ENCODE assay signal across 27 cellular contexts in the genomic region with DNA sequence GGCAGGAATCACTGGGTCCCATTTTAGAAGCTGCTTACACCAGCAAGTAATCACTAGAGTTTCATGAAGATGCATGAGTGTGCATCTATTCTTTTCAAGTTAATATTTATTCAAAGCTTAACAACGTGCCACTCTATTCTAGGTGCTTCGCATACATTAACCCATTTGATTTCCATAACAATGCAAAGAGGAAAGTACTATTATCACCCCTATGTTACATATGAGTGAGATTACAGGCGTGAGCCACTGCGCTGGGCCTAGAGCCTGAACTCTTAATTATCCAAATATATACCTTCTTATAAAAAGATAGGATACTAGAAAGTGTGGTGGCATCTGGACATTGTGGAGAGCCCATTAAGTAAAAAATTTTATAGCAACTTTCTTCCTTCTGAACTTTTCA.
"Had no signal": no experiment of that assay in that cellular context is flagged by ENCODE, and none has a peak within 500 bp of the region (broad histone marks: within the 10 kb centered on the region; RNA-seq: fewer than 3 reads in every experiment).

No MANE protein-coding gene starts in this region.

- H3K27me3 Mint-ChIP-seq: dendritic cell treated with granulocyte-macrophage colony-stimulating factor and Interleukin-4, amounts not matched to agents 40 ng/mL and 50 ng/mL, for 4 days; progenitor cell of endocrine pancreas; stimulated activated naive CD8-positive, alpha-beta T cell treated with anti-CD3 and anti-CD28 coated beads, Interleukin-15, amount 100 ng/mL, for 72 hours had no signal

- DNase-seq: colonic mucosa; effector CD8-positive, alpha-beta T cell; foreskin keratinocyte; heart left ventricle; left cardiac atrium; left lung; mesendoderm; midbrain; naive thymus-derived CD4-positive, alpha-beta T cell; right lobe of liver; small intestine; stimulated activated CD4-positive, alpha-beta T cell treated with anti-CD3 and anti-CD28 coated beads, Interleukin-15, amount 100 ng/mL, for 24 hours; stimulated activated CD4-positive, alpha-beta T cell treated with anti-CD3 and anti-CD28 coated beads, Interleukin-4, amount 100 ng/mL, for 1 hour; stimulated activated CD8-positive, alpha-beta memory T cell treated with anti-CD3 and anti-CD28 coated beads, Interleukin-4, amount 100 ng/mL, for 48 hours; stimulated activated naive CD4-positive, alpha-beta T cell; stimulated activated naive CD8-positive, alpha-beta T cell treated with anti-CD3 and anti-CD28 coated beads, Interleukin-15, amount 100 ng/mL, for 72 hours; transverse colon; upper lobe of right lung; uterus had no signal

- H3K4me3 Mint-ChIP-seq: dendritic cell treated with granulocyte-macrophage colony-stimulating factor and Interleukin-4, amounts not matched to agents 40 ng/mL and 50 ng/mL, for 4 days; naive thymus-derived CD4-positive, alpha-beta T cell; nephron; stimulated activated naive CD8-positive, alpha-beta T cell treated with anti-CD3 and anti-CD28 coated beads, Interleukin-15, amount 100 ng/mL, for 72 hours had no signal

- H3K4me1 ChIP-seq: colonic mucosa, gastroesophageal sphincter, heart left ventricle, left lung, parathyroid adenoma, right lobe of liver, suprapubic skin, upper lobe of right lung, uterus had no signal

- ATAC-seq: foreskin keratinocyte; gastroesophageal sphincter; heart left ventricle; left cardiac atrium; left lung; naive thymus-derived CD4-positive, alpha-beta T cell; right lobe of liver; stimulated activated naive CD8-positive, alpha-beta T cell treated with anti-CD3 and anti-CD28 coated beads, Interleukin-15, amount 100 ng/mL, for 72 hours; upper lobe of right lung had no signal

- H3K9me3 ChIP-seq: colonic mucosa, esophagus muscularis mucosa, gastroesophageal sphincter, heart left ventricle, left lung, right lobe of liver, suprapubic skin, transverse colon, upper lobe of right lung, uterus had no signal

- H3K4me2 ChIP-seq: hepatocyte had no signal

- H3K9ac ChIP-seq: parathyroid adenoma had no signal

- H3K27me3 ChIP-seq: colonic mucosa, esophagus muscularis mucosa, foreskin keratinocyte, gastroesophageal sphincter, heart left ventricle, hepatocyte, left lung, right lobe of liver, suprapubic skin, transverse colon, upper lobe of right lung, uterus had no signal

- H3K27ac ChIP-seq: colonic mucosa, esophagus muscularis mucosa, gastroesophageal sphincter, heart left ventricle, hepatocyte, left lung, parathyroid adenoma, right lobe of liver, suprapubic skin, transverse colon, upper lobe of right lung, uterus had no signal

- H3K9me3 Mint-ChIP-seq: dendritic cell treated with granulocyte-macrophage colony-stimulating factor and Interleukin-4, amounts not matched to agents 40 ng/mL and 50 ng/mL, for 4 days; nephron had no signal

- H3K79me2 ChIP-seq: hepatocyte, parathyroid adenoma had no signal

- H3K36me3 ChIP-seq: colonic mucosa, esophagus muscularis mucosa, gastroesophageal sphincter, heart left ventricle, left lung, right lobe of liver, suprapubic skin, transverse colon, upper lobe of right lung, uterus had no signal

- H3K4me3 ChIP-seq: colonic mucosa, esophagus muscularis mucosa, gastroesophageal sphincter, heart left ventricle, hepatocyte, left lung, right lobe of liver, suprapubic skin, transverse colon, upper lobe of right lung, uterus had no signal

- H2AFZ ChIP-seq: hepatocyte, parathyroid adenoma had no signal

- H3K27ac Mint-ChIP-seq: dendritic cell treated with granulocyte-macrophage colony-stimulating factor and Interleukin-4, amounts not matched to agents 40 ng/mL and 50 ng/mL, for 4 days; naive thymus-derived CD4-positive, alpha-beta T cell; nephron; progenitor cell of endocrine pancreas; stimulated activated naive CD8-positive, alpha-beta T cell treated with anti-CD3 and anti-CD28 coated beads, Interleukin-15, amount 100 ng/mL, for 72 hours had no signal

- H3K4me1 Mint-ChIP-seq: naive thymus-derived CD4-positive, alpha-beta T cell; nephron; stimulated activated naive CD8-positive, alpha-beta T cell treated with anti-CD3 and anti-CD28 coated beads, Interleukin-15, amount 100 ng/mL, for 72 hours had no signal
